Comparison of ENCODE assay signal across 15 cellular contexts in the genomic region with DNA sequence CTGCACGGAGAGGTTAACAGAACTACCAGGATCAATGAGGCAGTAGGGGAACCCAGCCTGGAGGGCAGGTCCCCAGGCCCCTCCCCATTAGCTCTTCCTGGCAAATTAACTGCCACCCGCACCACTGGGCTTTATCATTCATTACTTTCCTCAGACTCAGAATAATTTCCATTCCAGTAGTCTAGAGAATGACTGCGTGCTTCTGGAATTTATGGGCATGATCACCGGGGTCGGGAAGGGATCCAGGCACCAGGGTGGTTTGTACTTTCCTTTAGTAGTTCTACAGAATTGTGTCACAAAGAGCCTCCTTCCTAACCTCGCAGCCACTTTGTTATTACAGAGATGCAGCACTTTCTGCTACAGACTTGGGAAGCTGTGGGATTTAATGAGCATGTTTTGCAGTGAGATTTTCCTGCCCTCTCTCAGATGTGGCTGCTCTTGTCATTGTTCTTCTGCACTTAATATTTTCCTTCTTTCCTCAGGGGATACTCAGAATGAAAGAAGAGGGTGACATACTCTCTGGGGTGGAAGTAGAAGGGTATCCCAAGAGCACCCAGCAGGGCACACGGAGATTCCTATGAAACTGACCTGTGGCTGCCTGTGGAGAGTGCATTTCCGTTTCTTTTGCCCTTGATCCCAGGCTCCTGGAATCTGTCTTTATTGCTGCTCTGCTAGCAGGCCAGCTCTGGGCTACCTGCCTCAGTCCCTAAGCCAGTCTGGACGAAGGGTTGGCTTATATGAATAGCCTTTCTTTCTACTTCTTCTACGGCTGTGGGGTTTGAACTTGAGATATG.
DNase-seq lines count a peak whose midpoint lies in the region; ATAC-seq and TF ChIP-seq lines count a peak whose summit lies in the region.
"Had no signal": no experiment of that assay in that cellular context is flagged by ENCODE, and none has a peak within 500 bp of the region (broad histone marks: within the 10 kb centered on the region; RNA-seq: fewer than 3 reads in every experiment).

No MANE protein-coding gene starts in this region.

- H3K36me3 ChIP-seq in Caco-2 (ENCODE audit: control insufficient read depth, insufficient read depth, low read length) (no peaks in the 10 kb centered on the region), NT2/D1 (ENCODE audit: insufficient read depth, insufficient read length, low read length) (no peaks in the 10 kb centered on the region), mesodermal cell (ENCODE audit: control insufficient read depth, insufficient read depth, low read length) (no peaks in the 10 kb centered on the region)

- POLR2A ChIA-PET in Caco-2 (lab: Charles Lee), result no interaction called here

- H3K4me3 ChIP-seq in Caco-2 (ENCODE audit: low read depth, low read length) (no peak overlapping the region), NT2/D1 (ENCODE audit: insufficient read length, low read depth) (peak overlapping the region; percentile 24), fibroblast of pulmonary artery (replicated peaks; ENCODE audit: low read depth, low read length) (no peak overlapping the region), mesodermal cell (ENCODE audit: extremely low read depth, insufficient read depth, low read length, poor library complexity, severe bottlenecking) (no peak overlapping the region)
- H3K4me3 ChIP-seq: GM23248 had no signal

- peak overlapping the region; percentile 44 for H3K9ac ChIP-seq in NT2/D1 (ENCODE audit: insufficient read length, low read depth)
- H3K9ac ChIP-seq: GM23248 had no signal

- H3K27me3 ChIP-seq in Caco-2 (replicated peaks; ENCODE audit: control insufficient read depth, insufficient read depth, low read length) (no peaks in the 10 kb centered on the region), NT2/D1 (ENCODE audit: insufficient read depth, insufficient read length) (no peaks in the 10 kb centered on the region)

- CTCF ChIA-PET in Caco-2 (lab: Charles Lee), result no interaction called here

- intact Hi-C loops in Caco-2 (cut with micrococcal nuclease; ENCODE audit: unreplicated experiment), result no loop called here

- peak overlapping the region; percentile 77 for H3K27ac Mint-ChIP-seq in Caco-2 (ENCODE audit: unreplicated experiment)
- no peak overlapping the region for H3K27ac Mint-ChIP-seq in T-helper 2 cell treated with Interferon-gamma antibody and Interleukin-4, amounts not matched to agents 5 μg/mL and 100 μg/mL, for 36 hours
- H3K27ac Mint-ChIP-seq: activated naive CD8-positive, alpha-beta T cell treated with anti-CD3 and anti-CD28 coated beads, Interleukin-2, amount 50 U/mL, for 24 hours had no signal

- H3K4me3 Mint-ChIP-seq in Caco-2 (ENCODE audit: unreplicated experiment), result peak overlapping the region; percentile 26
- H3K4me3 Mint-ChIP-seq in T-helper 2 cell treated with Interferon-gamma antibody and Interleukin-4, amounts not matched to agents 5 μg/mL and 100 μg/mL, for 36 hours, result no peak overlapping the region
- H3K4me3 Mint-ChIP-seq: activated naive CD8-positive, alpha-beta T cell treated with anti-CD3 and anti-CD28 coated beads, Interleukin-2, amount 50 U/mL, for 24 hours had no signal

- DNase-seq in Caco-2 (peak; percentile 16 to 42), NT2/D1 (ENCODE audit: low read depth, low spot score) (peak; percentile 36), fibroblast of pulmonary artery (ENCODE audit: low read depth) (peak; percentile 55), GDM1 (lab: John Stamatoyannopoulos, UW) (no peak), GM13976 (ENCODE audit: low spot score) (no peak)
- DNase-seq in T-helper 2 cell treated with Interferon-gamma antibody and Interleukin-4, amounts not matched to agents 5 μg/mL and 100 μg/mL, for 36 hours (ENCODE audit: low spot score), result no peak
- DNase-seq: activated CD4-positive, alpha-beta T cell treated with anti-CD3 and anti-CD28 coated beads, Interleukin-2, amount 50 U/mL, for 4 hours; activated naive CD8-positive, alpha-beta T cell treated with anti-CD3 and anti-CD28 coated beads, Interleukin-2, amount 50 U/mL, for 24 hours; GF-D8; GM23248; Karpas-422; midbrain; NCI-H446 treated with DMSO at 0.1 percent for 48 hours had no signal

- no peaks in the 10 kb centered on the region for H3K9me3 ChIP-seq in Caco-2
- no peaks in the 10 kb centered on the region for H3K9me3 ChIP-seq in NT2/D1 (ENCODE audit: insufficient read depth, low read length)
- H3K9me3 ChIP-seq in mesodermal cell (ENCODE audit: control insufficient read depth, low read length), result no peaks in the 10 kb centered on the region

- no peaks in the 10 kb centered on the region for H3K36me3 Mint-ChIP-seq in Caco-2 (ENCODE audit: insufficient read depth, unreplicated experiment)
- H3K36me3 Mint-ChIP-seq in T-helper 2 cell treated with Interferon-gamma antibody and Interleukin-4, amounts not matched to agents 5 μg/mL and 100 μg/mL, for 36 hours (ENCODE audit: low read depth), result no peaks in the 10 kb centered on the region

- peaks cover 12% of the 10 kb centered on the region for H3K4me1 ChIP-seq in Caco-2
- H3K4me1 ChIP-seq in NT2/D1 (ENCODE audit: insufficient read depth, insufficient read length), result peaks cover 2% of the 10 kb centered on the region
- H3K4me1 ChIP-seq in mesodermal cell (ENCODE audit: control insufficient read depth, insufficient read depth, low read length, poor library complexity, severe bottlenecking), result no peaks in the 10 kb centered on the region

- no peak for ATAC-seq in HG02588 (IDR thresholded peaks at IDR 0.05; ENCODE audit: unreplicated experiment)
- ATAC-seq: activated naive CD8-positive, alpha-beta T cell treated with anti-CD3 and anti-CD28 coated beads, Interleukin-2, amount 50 U/mL, for 24 hours had no signal

- H3K9me3 Mint-ChIP-seq in Caco-2 (ENCODE audit: unreplicated experiment), result peaks cover 25% of the 10 kb centered on the region
- peaks cover 19% of the 10 kb centered on the region for H3K9me3 Mint-ChIP-seq in T-helper 2 cell treated with Interferon-gamma antibody and Interleukin-4, amounts not matched to agents 5 μg/mL and 100 μg/mL, for 36 hours

- H3K27ac ChIP-seq in mesodermal cell (ENCODE audit: low read depth, low read length, severe bottlenecking), result peak overlapping the region; percentile 79
- H3K27ac ChIP-seq: GM23248 had no signal

- 17 to 25% methylated on average over 3 to 7 of the region's 10 CpGs for WGBS in mesodermal cell (ENCODE audit: insufficient coverage in 2 of 2), 2 experiments

- H3K27me3 Mint-ChIP-seq in Caco-2 (ENCODE audit: insufficient read depth, unreplicated experiment), result no peaks in the 10 kb centered on the region
- no peaks in the 10 kb centered on the region for H3K27me3 Mint-ChIP-seq in T-helper 2 cell treated with Interferon-gamma antibody and Interleukin-4, amounts not matched to agents 5 μg/mL and 100 μg/mL, for 36 hours (ENCODE audit: low read depth)
- H3K27me3 Mint-ChIP-seq: activated naive CD8-positive, alpha-beta T cell treated with anti-CD3 and anti-CD28 coated beads, Interleukin-2, amount 50 U/mL, for 24 hours had no signal

- in situ Hi-C loops in GM13976 (cut with MboI; ENCODE audit: low sequenced_read_pairs, unreplicated experiment), result no loop called here

- peaks cover 21% of the 10 kb centered on the region for H3K4me1 Mint-ChIP-seq in Caco-2 (ENCODE audit: low read depth, unreplicated experiment)
- no peaks in the 10 kb centered on the region for H3K4me1 Mint-ChIP-seq in T-helper 2 cell treated with Interferon-gamma antibody and Interleukin-4, amounts not matched to agents 5 μg/mL and 100 μg/mL, for 36 hours (ENCODE audit: low read depth)
- H3K4me1 Mint-ChIP-seq: activated naive CD8-positive, alpha-beta T cell treated with anti-CD3 and anti-CD28 coated beads, Interleukin-2, amount 50 U/mL, for 24 hours had no signal

- no TSS peak for BruUV-seq in Caco-2 (replicated peaks; lab: Mats Ljungman, UMichigan)

- no peak for TF ChIP-seq CTCF in Caco-2 (IDR thresholded peaks at IDR 0.05; ENCODE audit: insufficient read depth in 1 of 2, low read depth in 1 of 2, low read length in 1 of 2, severe bottlenecking in 1 of 2, unreplicated experiment in 1 of 2)
- no peak for TF ChIP-seq CTCF in fibroblast of pulmonary artery (IDR thresholded peaks at IDR 0.05; ENCODE audit: low read length, missing control alignments)
- TF ChIP-seq CTCF in GM13976 (IDR thresholded peaks at IDR 0.05; ENCODE audit: borderline replicate concordance, control extremely low read depth, extremely low read depth, insufficient read depth, missing control alignments), result no peak

Comparison
In these comparisons a context has a peak if more than half of its experiments do, and no peak if none do; other contexts are left out.
1. DNase-seq: peak in Caco-2 (2 of 2), NT2/D1 (single experiment) and fibroblast of pulmonary artery (single experiment); none in GDM1 (single experiment), GM13976 (single experiment) and T-helper 2 cell treated with Interferon-gamma antibody and Interleukin-4, amounts not matched to agents 5 μg/mL and 100 μg/mL, for 36 hours (single experiment).